1 cellular context compared by ENCODE assay signal in the genomic region with DNA sequence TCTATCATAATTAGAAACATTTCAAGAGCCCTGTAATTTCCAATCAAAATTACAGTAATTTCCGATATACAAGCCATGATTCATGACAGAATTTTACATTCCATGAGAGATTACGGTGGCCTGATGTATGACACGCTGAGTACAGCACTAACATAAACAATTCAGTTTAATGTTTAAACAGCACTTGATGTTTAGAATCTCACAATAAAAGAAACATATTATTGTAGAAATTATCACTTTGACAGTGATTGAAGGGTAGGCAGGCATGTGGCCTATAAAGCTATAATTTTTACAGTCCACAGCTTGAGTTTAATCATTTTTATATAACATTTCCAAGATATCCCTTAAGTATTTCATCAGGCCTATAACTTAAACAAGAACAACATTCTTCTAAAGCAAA.
TF ChIP-seq lines count a peak whose summit lies in the region.

No MANE protein-coding gene starts in this region.

TF ChIP-seq in HEK293, 187 proteins besides CTCF, POLR2A, EP300 and RAD21 (continued from another document):
- TF ChIP-seq ZNF521 (tag by site-specific recombination; IDR thresholded peaks at IDR 0.05) (no peak), TRIM28 (IDR thresholded peaks at IDR 0.05; ENCODE audit: borderline replicate concordance, low read length) (no peak), FEZF1 (tag by site-specific recombination; IDR thresholded peaks at IDR 0.05) (peak; percentile 51; the same call in 1 of the 2 replicates), ZNF350 (tag by site-specific recombination; IDR thresholded peaks at IDR 0.05) (no peak), ZNF37A (tag by site-specific recombination; IDR thresholded peaks at IDR 0.05) (no peak), ZFP69B (tag by site-specific recombination; IDR thresholded peaks at IDR 0.05) (no peak), SP7 (tag by site-specific recombination; IDR thresholded peaks at IDR 0.05) (peak; percentile 96), ZNF621 (tag by site-specific recombination; IDR thresholded peaks at IDR 0.05) (no peak), ZNF155 (tag by site-specific recombination; IDR thresholded peaks at IDR 0.05) (no peak), GLIS1 (tag by site-specific recombination; IDR thresholded peaks at IDR 0.05) (no peak)
- TF ChIP-seq, protein P1, sequence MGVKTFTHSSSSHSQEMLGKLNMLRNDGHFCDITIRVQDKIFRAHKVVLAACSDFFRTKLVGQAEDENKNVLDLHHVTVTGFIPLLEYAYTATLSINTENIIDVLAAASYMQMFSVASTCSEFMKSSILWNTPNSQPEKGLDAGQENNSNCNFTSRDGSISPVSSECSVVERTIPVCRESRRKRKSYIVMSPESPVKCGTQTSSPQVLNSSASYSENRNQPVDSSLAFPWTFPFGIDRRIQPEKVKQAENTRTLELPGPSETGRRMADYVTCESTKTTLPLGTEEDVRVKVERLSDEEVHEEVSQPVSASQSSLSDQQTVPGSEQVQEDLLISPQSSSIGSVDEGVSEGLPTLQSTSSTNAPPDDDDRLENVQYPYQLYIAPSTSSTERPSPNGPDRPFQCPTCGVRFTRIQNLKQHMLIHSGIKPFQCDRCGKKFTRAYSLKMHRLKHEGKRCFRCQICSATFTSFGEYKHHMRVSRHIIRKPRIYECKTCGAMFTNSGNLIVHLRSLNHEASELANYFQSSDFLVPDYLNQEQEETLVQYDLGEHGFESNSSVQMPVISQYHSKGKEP (tag by site-specific recombination; IDR thresholded peaks at IDR 0.05): no peak
